ENCODE assay signal across 8 cellular contexts in genomic region chr3:15065550-15066007, GRCh38. TPM values are rescaled to one million over a fixed set of nuclear protein-coding genes. Genes with fewer than 3 reads are reported as not detected.
DNase-seq lines count a peak whose midpoint lies in the region; ATAC-seq, FAIRE-seq and TF ChIP-seq lines count a peak whose summit lies in the region.

No MANE protein-coding gene starts in this region.

- H4K20me1 ChIP-seq in DOHH2 (ENCODE audit: control insufficient read depth, insufficient read depth, low read depth, low read length) (peaks cover 11% of the 10 kb centered on the region), OCI-LY7 (ENCODE audit: insufficient read depth, low read length) (0 out of 2 replicates have a peak, but pooled peaks cover 5% of the 10 kb centered on the region), endothelial cell of umbilical vein (replicated peaks; ENCODE audit: control insufficient read depth, extremely low read depth, insufficient read depth, low read length) (no peaks in the 10 kb centered on the region)

- peak overlapping the region; percentile 95 for H3K4me3 ChIP-seq in DOHH2 (ENCODE audit: low read length)
- H3K4me3 ChIP-seq in OCI-LY7 (ENCODE audit: low read depth, low read length, poor library complexity, severe bottlenecking) = peak overlapping the region; percentile 96
- H3K4me3 ChIP-seq in endothelial cell of umbilical vein (replicated peaks in 1 of 3; ENCODE audit: insufficient read depth in 1 of 3, low read depth in 1 of 3, low read length in 3 of 3) = peak overlapping the region in 2 of 3 experiments; percentile 66 to 71
- H3K4me3 ChIP-seq in parathyroid adenoma (ENCODE audit: low read depth, low read length) = peak overlapping the region; percentile 95

- TF ChIP-seq CTCF in DOHH2 (IDR thresholded peaks at IDR 0.05; ENCODE audit: low read depth, low read length, poor library complexity, severe bottlenecking) (no peak), OCI-LY7 (conservative IDR thresholded peaks at IDR 0.05; ENCODE audit: low read length) (no peak), endothelial cell of umbilical vein (IDR thresholded peaks at IDR 0.05; ENCODE audit: extremely low read depth in 1 of 2, insufficient read depth in 1 of 2, low read depth in 1 of 2, low read length in 2 of 2) (no peak), parathyroid adenoma (IDR thresholded peaks at IDR 0.05) (no peak)

- no peak for DNase-seq in OCI-LY7 (ENCODE audit: low spot score)
- no peak for DNase-seq in endothelial cell of umbilical vein (ENCODE audit: low read depth, low spot score)
- no peak for DNase-seq in NCI-H446 (lab: John Stamatoyannopoulos, UW)
- DNase-seq in stimulated activated CD4-positive, alpha-beta T cell treated with anti-CD3 and anti-CD28 coated beads, Interleukin-2, amount 100 ng/mL, for 24 hours = no peak
- no peak for DNase-seq in NCI-H748 (lab: John Stamatoyannopoulos, UW; ENCODE audit: unreplicated experiment)

- no peak for TF ChIP-seq POLR2A in endothelial cell of umbilical vein (IDR thresholded peaks at IDR 0.05; ENCODE audit: low read depth, low read length)

- H3K27me3 ChIP-seq in DOHH2 (ENCODE audit: control insufficient read depth, low read length) (no peaks in the 10 kb centered on the region), endothelial cell of umbilical vein (ENCODE audit: control insufficient read depth in 2 of 2, insufficient read depth in 2 of 2, low read length in 2 of 2) (no peaks in the 10 kb centered on the region), parathyroid adenoma (ENCODE audit: control insufficient read depth, insufficient read depth, low read length) (no peaks in the 10 kb centered on the region)

- no peaks in the 10 kb centered on the region for H3K9me1 ChIP-seq in endothelial cell of umbilical vein (replicated peaks; ENCODE audit: control insufficient read depth, extremely low read depth, insufficient read depth, low read length)

- BruUV-seq in OCI-LY7 (replicated peaks; lab: Mats Ljungman, UMichigan) (no TSS peak), endothelial cell of umbilical vein (replicated peaks; lab: Mats Ljungman, UMichigan) (no TSS peak)

- peak overlapping the region; percentile 92 for H3K4me2 ChIP-seq in DOHH2 (ENCODE audit: low read length)
- peak overlapping the region; percentile 77 for H3K4me2 ChIP-seq in OCI-LY7 (ENCODE audit: low read length)
- peak overlapping the region; percentile 88 for H3K4me2 ChIP-seq in endothelial cell of umbilical vein (ENCODE audit: insufficient read depth, low read length)
- H3K4me2 ChIP-seq in parathyroid adenoma (ENCODE audit: low read length) = peak overlapping the region; percentile 86

- peaks cover 39% of the 10 kb centered on the region for H3K79me2 ChIP-seq in DOHH2 (ENCODE audit: control insufficient read depth, low read length)
- peaks cover 28% of the 10 kb centered on the region for H3K79me2 ChIP-seq in OCI-LY7 (ENCODE audit: insufficient read depth, low read depth, low read length)
- peaks cover 24% of the 10 kb centered on the region for H3K79me2 ChIP-seq in endothelial cell of umbilical vein (ENCODE audit: control insufficient read depth, insufficient read depth, low read length)
- H3K79me2 ChIP-seq in parathyroid adenoma = peaks cover 22% of the 10 kb centered on the region

- dilution Hi-C loops in endothelial cell of umbilical vein (cut with MboI; ENCODE audit: extremely low pct_ligation_motif_present, low sequenced_read_pairs) = no loop called here

- intact Hi-C loops in OCI-LY7 (cut with micrococcal nuclease; ENCODE audit: unreplicated experiment) (no loop called here), endothelial cell of umbilical vein (cut with micrococcal nuclease) (loop anchor here (1.0 to 2.0 kb wide), 4 partner anchors 15 to 117 kb away; partner anchors contain the start of gene RBSN)

- H3K36me3 ChIP-seq in DOHH2 (ENCODE audit: control insufficient read depth, low read length) (peaks cover 26% of the 10 kb centered on the region), OCI-LY7 (ENCODE audit: insufficient read depth, low read length) (peaks cover 29% of the 10 kb centered on the region), endothelial cell of umbilical vein (ENCODE audit: control insufficient read depth in 2 of 2, extremely low read depth in 1 of 2, insufficient read depth in 2 of 2, low read length in 2 of 2) (no peaks in the 10 kb centered on the region), parathyroid adenoma (ENCODE audit: control insufficient read depth, insufficient read depth, low read length) (no peaks in the 10 kb centered on the region)

- H3K27ac ChIP-seq in DOHH2 (ENCODE audit: low read depth, low read length) (no peak overlapping the region), OCI-LY7 (ENCODE audit: low read depth, low read length, poor library complexity, severe bottlenecking) (no peak overlapping the region), endothelial cell of umbilical vein (ENCODE audit: insufficient read depth, low read depth, low read length) (peak overlapping the region; percentile 38), parathyroid adenoma (peak overlapping the region; percentile 9)

- H3K9me3 ChIP-seq in DOHH2 (ENCODE audit: control insufficient read depth, insufficient read depth, low read length) (no peaks in the 10 kb centered on the region), OCI-LY7 (ENCODE audit: low read length) (no peaks in the 10 kb centered on the region), endothelial cell of umbilical vein (replicated peaks; ENCODE audit: control insufficient read depth, insufficient read depth, low read length) (no peaks in the 10 kb centered on the region), parathyroid adenoma (ENCODE audit: control insufficient read depth, low read length) (no peaks in the 10 kb centered on the region)

- POLR2A ChIA-PET in OCI-LY7 (lab: Charles Lee) (interaction anchor here (0.9 to 1.7 kb wide), 10 partner anchors 7 to 120 kb away, joined by 3 to 6 read pairs (median 4); no protein-coding TSS in a partner anchor), endothelial cell of umbilical vein (lab: Charles Lee) (no interaction called here)

- peak overlapping the region; percentile 32 for H3K9ac ChIP-seq in endothelial cell of umbilical vein (replicated peaks; ENCODE audit: extremely low read depth, insufficient read depth, low read length)
- no peak overlapping the region for H3K9ac ChIP-seq in parathyroid adenoma

- peaks cover 19% of the 10 kb centered on the region for H3K4me1 ChIP-seq in DOHH2 (ENCODE audit: control insufficient read depth, low read length)
- H3K4me1 ChIP-seq in OCI-LY7 (ENCODE audit: insufficient read depth, low read length, poor library complexity, severe bottlenecking) = peaks cover 16% of the 10 kb centered on the region
- H3K4me1 ChIP-seq in endothelial cell of umbilical vein (ENCODE audit: control insufficient read depth, extremely low read depth, insufficient read depth, low read length) = peaks cover 10% of the 10 kb centered on the region
- H3K4me1 ChIP-seq in parathyroid adenoma = peaks cover 9% of the 10 kb centered on the region

- 0 out of 2 replicates have a peak, but pooled peaks cover 6% of the 10 kb centered on the region for H3F3A ChIP-seq in DOHH2 (ENCODE audit: control insufficient read depth, insufficient read depth)

- CTCF ChIA-PET in OCI-LY7 (lab: Charles Lee; ENCODE audit: unreplicated experiment) = interaction anchor here (0.7 to 0.9 kb wide), 2 partner anchors 14 to 691 kb away, joined by 3 to 4 read pairs; no protein-coding TSS in a partner anchor
- CTCF ChIA-PET in endothelial cell of umbilical vein (lab: Charles Lee) = interaction anchor here (1.4 to 1.7 kb wide), 3 partner anchors 14 to 34 kb away, joined by 5 to 17 read pairs (median 6); partner anchors contain the start of gene RBSN

- FAIRE-seq in endothelial cell of umbilical vein (lab: Jason Lieb, UNC) = no peak

- H3K9me2 ChIP-seq in DOHH2 (replicated peaks; ENCODE audit: control insufficient read depth, low read length) (no peaks in the 10 kb centered on the region), OCI-LY7 (ENCODE audit: insufficient read depth, low read length) (no peaks in the 10 kb centered on the region)

- H2AFZ ChIP-seq in OCI-LY7 (ENCODE audit: low read length) = peak overlapping the region; percentile 93
- H2AFZ ChIP-seq in endothelial cell of umbilical vein (ENCODE audit: low read depth, low read length) = peak overlapping the region; percentile 49
- H2AFZ ChIP-seq in parathyroid adenoma = peak overlapping the region; percentile 99

- no peak for ATAC-seq in HG02798 (IDR thresholded peaks at IDR 0.05; ENCODE audit: poor library complexity, unreplicated experiment)

TF ChIP-seq in endothelial cell of umbilical vein, 7 proteins besides CTCF, POLR2A, EP300 and RAD21:
- TF ChIP-seq POLR2AphosphoS5 (IDR thresholded peaks at IDR 0.05; ENCODE audit: insufficient read depth, low read depth, low read length) (no peak), GATA2 (IDR thresholded peaks at IDR 0.05; ENCODE audit: insufficient read depth, insufficient read length, low read depth, low read length) (no peak)
TF ChIP-seq in endothelial cell of umbilical vein: peak in this region for 0.

RNA-seq across cellular contexts. Expression of gene MRPS25, which starts 0.5 kb away (rescaled TPM):
- 44.5 and 53.6 TPM in 2 replicates for total RNA-seq in OCI-LY7 (2014; rRNA removed; shearing (Covaris generic))
- total RNA-seq in OCI-LY7 (2022) (111 and 129 TPM in 2 replicates), endothelial cell of umbilical vein (58.1 and 68.7 TPM in 2 replicates)
- polyA plus RNA-seq in endothelial cell of umbilical vein = 32.5 and 32.7 TPM in 2 replicates
- polyA plus RNA-seq in endothelial cell of umbilical vein (2011; cell fraction: cytosol; rRNA removed) = 24.3 TPM in 2 replicates
- 137 and 150 TPM in 2 replicates for polyA plus RNA-seq in endothelial cell of umbilical vein (2011; cell fraction: nucleus; rRNA removed)
- 46.5 and 49.4 TPM in 2 replicates for polyA plus RNA-seq in endothelial cell of umbilical vein (2012)
- polyA minus RNA-seq in endothelial cell of umbilical vein = 24.3 and 33.0 TPM in 2 replicates
- polyA minus RNA-seq in endothelial cell of umbilical vein (2011; cell fraction: cytosol; rRNA and poly(A)+ RNA removed) = 50.2 TPM
- polyA minus RNA-seq in endothelial cell of umbilical vein (2011; cell fraction: nucleus; rRNA and poly(A)+ RNA removed) = 20.3 and 30.5 TPM in 2 replicates

RNA-seq across cellular contexts. Expression of gene RBSN, which starts 33.4 kb away (rescaled TPM):
- 13.3 and 20.6 TPM in 2 replicates for total RNA-seq in OCI-LY7 (2014; rRNA removed; shearing (Covaris generic))
- 21.4 and 22.5 TPM in 2 replicates for total RNA-seq in OCI-LY7 (2022)
- total RNA-seq in endothelial cell of umbilical vein = 23.1 and 23.6 TPM in 2 replicates
- polyA plus RNA-seq in endothelial cell of umbilical vein = 5.8 and 6.7 TPM in 2 replicates
- polyA plus RNA-seq in endothelial cell of umbilical vein (2011; cell fraction: cytosol; rRNA removed) = 6.7 and 7.1 TPM in 2 replicates
- 14.9 and 15.9 TPM in 2 replicates for polyA plus RNA-seq in endothelial cell of umbilical vein (2011; cell fraction: nucleus; rRNA removed)
- 7.4 and 10.5 TPM in 2 replicates for polyA plus RNA-seq in endothelial cell of umbilical vein (2012)
- 18.1 and 20.0 TPM in 2 replicates for polyA minus RNA-seq in endothelial cell of umbilical vein
- polyA minus RNA-seq in endothelial cell of umbilical vein (2011; cell fraction: cytosol; rRNA and poly(A)+ RNA removed) = 19.2 TPM
- polyA minus RNA-seq in endothelial cell of umbilical vein (2011; cell fraction: nucleus; rRNA and poly(A)+ RNA removed) = 11.8 and 13.9 TPM in 2 replicates

Comparison
In these comparisons a context has a peak if more than half of its experiments do, and no peak if none do; other contexts are left out.
1. H3K27ac ChIP-seq: peak in endothelial cell of umbilical vein (single experiment) and parathyroid adenoma (single experiment); none in DOHH2 (single experiment) and OCI-LY7 (single experiment).
2. H2AFZ ChIP-seq: peak in every context shown above with its lines; median percentile 99 in parathyroid adenoma; 93 in OCI-LY7; 49 in endothelial cell of umbilical vein.
3. Peak in every context shown above with its lines, with median percentiles within 50 percentile points of each other: H3K4me2 ChIP-seq and H3K4me3 ChIP-seq.